Comparison of ENCODE assay signal across 1 cellular context in the genomic region with DNA sequence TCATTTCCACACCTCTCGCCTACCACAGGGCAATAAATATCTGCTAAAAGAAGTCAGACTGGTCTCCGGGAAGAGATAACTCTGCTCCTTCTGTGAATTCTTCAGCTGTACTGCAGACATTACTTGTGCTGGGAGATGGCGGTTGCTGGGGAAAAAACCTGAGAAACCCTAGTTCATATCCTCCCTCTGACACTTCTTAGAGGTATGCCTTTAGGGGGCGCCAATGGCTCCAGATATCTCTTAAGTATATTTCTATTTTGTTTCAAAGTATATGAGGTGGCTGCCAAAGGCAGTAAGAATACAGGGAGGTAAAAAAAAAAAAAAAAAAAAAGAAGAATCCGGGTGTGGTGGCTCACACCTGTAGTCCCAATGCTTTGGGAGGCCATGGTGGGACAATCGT.
TF ChIP-seq lines count a peak whose summit lies in the region.

No MANE protein-coding gene starts in this region.

TF ChIP-seq in GM12878, 131 proteins besides CTCF, POLR2A, EP300 and RAD21:
- TF ChIP-seq, protein P1, sequence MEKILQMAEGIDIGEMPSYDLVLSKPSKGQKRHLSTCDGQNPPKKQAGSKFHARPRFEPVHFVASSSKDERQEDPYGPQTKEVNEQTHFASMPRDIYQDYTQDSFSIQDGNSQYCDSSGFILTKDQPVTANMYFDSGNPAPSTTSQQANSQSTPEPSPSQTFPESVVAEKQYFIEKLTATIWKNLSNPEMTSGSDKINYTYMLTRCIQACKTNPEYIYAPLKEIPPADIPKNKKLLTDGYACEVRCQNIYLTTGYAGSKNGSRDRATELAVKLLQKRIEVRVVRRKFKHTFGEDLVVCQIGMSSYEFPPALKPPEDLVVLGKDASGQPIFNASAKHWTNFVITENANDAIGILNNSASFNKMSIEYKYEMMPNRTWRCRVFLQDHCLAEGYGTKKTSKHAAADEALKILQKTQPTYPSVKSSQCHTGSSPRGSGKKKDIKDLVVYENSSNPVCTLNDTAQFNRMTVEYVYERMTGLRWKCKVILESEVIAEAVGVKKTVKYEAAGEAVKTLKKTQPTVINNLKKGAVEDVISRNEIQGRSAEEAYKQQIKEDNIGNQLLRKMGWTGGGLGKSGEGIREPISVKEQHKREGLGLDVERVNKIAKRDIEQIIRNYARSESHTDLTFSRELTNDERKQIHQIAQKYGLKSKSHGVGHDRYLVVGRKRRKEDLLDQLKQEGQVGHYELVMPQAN (conservative IDR thresholded peaks at IDR 0.05): no peak
- TF ChIP-seq, protein P2, sequence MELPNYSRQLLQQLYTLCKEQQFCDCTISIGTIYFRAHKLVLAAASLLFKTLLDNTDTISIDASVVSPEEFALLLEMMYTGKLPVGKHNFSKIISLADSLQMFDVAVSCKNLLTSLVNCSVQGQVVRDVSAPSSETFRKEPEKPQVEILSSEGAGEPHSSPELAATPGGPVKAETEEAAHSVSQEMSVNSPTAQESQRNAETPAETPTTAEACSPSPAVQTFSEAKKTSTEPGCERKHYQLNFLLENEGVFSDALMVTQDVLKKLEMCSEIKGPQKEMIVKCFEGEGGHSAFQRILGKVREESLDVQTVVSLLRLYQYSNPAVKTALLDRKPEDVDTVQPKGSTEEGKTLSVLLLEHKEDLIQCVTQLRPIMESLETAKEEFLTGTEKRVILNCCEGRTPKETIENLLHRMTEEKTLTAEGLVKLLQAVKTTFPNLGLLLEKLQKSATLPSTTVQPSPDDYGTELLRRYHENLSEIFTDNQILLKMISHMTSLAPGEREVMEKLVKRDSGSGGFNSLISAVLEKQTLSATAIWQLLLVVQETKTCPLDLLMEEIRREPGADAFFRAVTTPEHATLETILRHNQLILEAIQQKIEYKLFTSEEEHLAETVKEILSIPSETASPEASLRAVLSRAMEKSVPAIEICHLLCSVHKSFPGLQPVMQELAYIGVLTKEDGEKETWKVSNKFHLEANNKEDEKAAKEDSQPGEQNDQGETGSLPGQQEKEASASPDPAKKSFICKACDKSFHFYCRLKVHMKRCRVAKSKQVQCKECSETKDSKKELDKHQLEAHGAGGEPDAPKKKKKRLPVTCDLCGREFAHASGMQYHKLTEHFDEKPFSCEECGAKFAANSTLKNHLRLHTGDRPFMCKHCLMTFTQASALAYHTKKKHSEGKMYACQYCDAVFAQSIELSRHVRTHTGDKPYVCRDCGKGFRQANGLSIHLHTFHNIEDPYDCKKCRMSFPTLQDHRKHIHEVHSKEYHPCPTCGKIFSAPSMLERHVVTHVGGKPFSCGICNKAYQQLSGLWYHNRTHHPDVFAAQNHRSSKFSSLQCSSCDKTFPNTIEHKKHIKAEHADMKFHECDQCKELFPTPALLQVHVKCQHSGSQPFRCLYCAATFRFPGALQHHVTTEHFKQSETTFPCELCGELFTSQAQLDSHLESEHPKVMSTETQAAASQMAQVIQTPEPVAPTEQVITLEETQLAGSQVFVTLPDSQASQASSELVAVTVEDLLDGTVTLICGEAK (IDR thresholded peaks at IDR 0.05; ENCODE audit: borderline replicate concordance): no peak
- no peak for TF ChIP-seq PAX8 (IDR thresholded peaks at IDR 0.05)
- TF ChIP-seq, protein P3, sequence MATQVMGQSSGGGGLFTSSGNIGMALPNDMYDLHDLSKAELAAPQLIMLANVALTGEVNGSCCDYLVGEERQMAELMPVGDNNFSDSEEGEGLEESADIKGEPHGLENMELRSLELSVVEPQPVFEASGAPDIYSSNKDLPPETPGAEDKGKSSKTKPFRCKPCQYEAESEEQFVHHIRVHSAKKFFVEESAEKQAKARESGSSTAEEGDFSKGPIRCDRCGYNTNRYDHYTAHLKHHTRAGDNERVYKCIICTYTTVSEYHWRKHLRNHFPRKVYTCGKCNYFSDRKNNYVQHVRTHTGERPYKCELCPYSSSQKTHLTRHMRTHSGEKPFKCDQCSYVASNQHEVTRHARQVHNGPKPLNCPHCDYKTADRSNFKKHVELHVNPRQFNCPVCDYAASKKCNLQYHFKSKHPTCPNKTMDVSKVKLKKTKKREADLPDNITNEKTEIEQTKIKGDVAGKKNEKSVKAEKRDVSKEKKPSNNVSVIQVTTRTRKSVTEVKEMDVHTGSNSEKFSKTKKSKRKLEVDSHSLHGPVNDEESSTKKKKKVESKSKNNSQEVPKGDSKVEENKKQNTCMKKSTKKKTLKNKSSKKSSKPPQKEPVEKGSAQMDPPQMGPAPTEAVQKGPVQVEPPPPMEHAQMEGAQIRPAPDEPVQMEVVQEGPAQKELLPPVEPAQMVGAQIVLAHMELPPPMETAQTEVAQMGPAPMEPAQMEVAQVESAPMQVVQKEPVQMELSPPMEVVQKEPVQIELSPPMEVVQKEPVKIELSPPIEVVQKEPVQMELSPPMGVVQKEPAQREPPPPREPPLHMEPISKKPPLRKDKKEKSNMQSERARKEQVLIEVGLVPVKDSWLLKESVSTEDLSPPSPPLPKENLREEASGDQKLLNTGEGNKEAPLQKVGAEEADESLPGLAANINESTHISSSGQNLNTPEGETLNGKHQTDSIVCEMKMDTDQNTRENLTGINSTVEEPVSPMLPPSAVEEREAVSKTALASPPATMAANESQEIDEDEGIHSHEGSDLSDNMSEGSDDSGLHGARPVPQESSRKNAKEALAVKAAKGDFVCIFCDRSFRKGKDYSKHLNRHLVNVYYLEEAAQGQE (IDR thresholded peaks at IDR 0.05; ENCODE audit: low read depth, low read length): no peak
- TF ChIP-seq, protein P4, sequence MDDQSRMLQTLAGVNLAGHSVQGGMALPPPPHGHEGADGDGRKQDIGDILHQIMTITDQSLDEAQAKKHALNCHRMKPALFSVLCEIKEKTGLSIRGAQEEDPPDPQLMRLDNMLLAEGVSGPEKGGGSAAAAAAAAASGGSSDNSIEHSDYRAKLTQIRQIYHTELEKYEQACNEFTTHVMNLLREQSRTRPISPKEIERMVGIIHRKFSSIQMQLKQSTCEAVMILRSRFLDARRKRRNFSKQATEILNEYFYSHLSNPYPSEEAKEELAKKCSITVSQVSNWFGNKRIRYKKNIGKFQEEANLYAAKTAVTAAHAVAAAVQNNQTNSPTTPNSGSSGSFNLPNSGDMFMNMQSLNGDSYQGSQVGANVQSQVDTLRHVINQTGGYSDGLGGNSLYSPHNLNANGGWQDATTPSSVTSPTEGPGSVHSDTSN (IDR thresholded peaks at IDR 0.05; ENCODE audit: insufficient replicate concordance, low read depth, low read length): no peak
- no peak for TF ChIP-seq HCFC1 (IDR thresholded peaks at IDR 0.05; ENCODE audit: low read length)
- TF ChIP-seq ESRRA (IDR thresholded peaks at IDR 0.05; ENCODE audit: low read length): no peak
- TF ChIP-seq, protein P5, sequence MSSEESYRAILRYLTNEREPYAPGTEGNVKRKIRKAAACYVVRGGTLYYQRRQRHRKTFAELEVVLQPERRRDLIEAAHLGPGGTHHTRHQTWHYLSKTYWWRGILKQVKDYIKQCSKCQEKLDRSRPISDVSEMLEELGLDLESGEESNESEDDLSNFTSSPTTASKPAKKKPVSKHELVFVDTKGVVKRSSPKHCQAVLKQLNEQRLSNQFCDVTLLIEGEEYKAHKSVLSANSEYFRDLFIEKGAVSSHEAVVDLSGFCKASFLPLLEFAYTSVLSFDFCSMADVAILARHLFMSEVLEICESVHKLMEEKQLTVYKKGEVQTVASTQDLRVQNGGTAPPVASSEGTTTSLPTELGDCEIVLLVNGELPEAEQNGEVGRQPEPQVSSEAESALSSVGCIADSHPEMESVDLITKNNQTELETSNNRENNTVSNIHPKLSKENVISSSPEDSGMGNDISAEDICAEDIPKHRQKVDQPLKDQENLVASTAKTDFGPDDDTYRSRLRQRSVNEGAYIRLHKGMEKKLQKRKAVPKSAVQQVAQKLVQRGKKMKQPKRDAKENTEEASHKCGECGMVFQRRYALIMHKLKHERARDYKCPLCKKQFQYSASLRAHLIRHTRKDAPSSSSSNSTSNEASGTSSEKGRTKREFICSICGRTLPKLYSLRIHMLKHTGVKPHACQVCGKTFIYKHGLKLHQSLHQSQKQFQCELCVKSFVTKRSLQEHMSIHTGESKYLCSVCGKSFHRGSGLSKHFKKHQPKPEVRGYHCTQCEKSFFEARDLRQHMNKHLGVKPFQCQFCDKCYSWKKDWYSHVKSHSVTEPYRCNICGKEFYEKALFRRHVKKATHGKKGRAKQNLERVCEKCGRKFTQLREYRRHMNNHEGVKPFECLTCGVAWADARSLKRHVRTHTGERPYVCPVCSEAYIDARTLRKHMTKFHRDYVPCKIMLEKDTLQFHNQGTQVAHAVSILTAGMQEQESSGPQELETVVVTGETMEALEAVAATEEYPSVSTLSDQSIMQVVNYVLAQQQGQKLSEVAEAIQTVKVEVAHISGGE (CRISPR knock-in tag; IDR thresholded peaks at IDR 0.05): no peak
- TF ChIP-seq GABPA (IDR thresholded peaks at IDR 0.05; ENCODE audit: low read depth): no peak
- TF ChIP-seq, protein P6, sequence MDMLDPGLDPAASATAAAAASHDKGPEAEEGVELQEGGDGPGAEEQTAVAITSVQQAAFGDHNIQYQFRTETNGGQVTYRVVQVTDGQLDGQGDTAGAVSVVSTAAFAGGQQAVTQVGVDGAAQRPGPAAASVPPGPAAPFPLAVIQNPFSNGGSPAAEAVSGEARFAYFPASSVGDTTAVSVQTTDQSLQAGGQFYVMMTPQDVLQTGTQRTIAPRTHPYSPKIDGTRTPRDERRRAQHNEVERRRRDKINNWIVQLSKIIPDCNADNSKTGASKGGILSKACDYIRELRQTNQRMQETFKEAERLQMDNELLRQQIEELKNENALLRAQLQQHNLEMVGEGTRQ (IDR thresholded peaks at IDR 0.05; ENCODE audit: borderline replicate concordance, low read depth, low read length): no peak
- no peak for TF ChIP-seq NR2F1 (conservative IDR thresholded peaks at IDR 0.05)
- TF ChIP-seq, protein P7, sequence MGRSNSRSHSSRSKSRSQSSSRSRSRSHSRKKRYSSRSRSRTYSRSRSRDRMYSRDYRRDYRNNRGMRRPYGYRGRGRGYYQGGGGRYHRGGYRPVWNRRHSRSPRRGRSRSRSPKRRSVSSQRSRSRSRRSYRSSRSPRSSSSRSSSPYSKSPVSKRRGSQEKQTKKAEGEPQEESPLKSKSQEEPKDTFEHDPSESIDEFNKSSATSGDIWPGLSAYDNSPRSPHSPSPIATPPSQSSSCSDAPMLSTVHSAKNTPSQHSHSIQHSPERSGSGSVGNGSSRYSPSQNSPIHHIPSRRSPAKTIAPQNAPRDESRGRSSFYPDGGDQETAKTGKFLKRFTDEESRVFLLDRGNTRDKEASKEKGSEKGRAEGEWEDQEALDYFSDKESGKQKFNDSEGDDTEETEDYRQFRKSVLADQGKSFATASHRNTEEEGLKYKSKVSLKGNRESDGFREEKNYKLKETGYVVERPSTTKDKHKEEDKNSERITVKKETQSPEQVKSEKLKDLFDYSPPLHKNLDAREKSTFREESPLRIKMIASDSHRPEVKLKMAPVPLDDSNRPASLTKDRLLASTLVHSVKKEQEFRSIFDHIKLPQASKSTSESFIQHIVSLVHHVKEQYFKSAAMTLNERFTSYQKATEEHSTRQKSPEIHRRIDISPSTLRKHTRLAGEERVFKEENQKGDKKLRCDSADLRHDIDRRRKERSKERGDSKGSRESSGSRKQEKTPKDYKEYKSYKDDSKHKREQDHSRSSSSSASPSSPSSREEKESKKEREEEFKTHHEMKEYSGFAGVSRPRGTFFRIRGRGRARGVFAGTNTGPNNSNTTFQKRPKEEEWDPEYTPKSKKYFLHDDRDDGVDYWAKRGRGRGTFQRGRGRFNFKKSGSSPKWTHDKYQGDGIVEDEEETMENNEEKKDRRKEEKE (IDR thresholded peaks at IDR 0.05): no peak
- no peak for TF ChIP-seq NR2C1 (IDR thresholded peaks at IDR 0.05)
- TF ChIP-seq, protein P8, sequence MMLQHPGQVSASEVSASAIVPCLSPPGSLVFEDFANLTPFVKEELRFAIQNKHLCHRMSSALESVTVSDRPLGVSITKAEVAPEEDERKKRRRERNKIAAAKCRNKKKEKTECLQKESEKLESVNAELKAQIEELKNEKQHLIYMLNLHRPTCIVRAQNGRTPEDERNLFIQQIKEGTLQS (IDR thresholded peaks at IDR 0.05; ENCODE audit: borderline replicate concordance, extremely low read depth, low read depth, low read length): no peak
- no peak for TF ChIP-seq STAT3 (IDR thresholded peaks at IDR 0.05; ENCODE audit: low read depth, low read length)
- TF ChIP-seq, protein P9, sequence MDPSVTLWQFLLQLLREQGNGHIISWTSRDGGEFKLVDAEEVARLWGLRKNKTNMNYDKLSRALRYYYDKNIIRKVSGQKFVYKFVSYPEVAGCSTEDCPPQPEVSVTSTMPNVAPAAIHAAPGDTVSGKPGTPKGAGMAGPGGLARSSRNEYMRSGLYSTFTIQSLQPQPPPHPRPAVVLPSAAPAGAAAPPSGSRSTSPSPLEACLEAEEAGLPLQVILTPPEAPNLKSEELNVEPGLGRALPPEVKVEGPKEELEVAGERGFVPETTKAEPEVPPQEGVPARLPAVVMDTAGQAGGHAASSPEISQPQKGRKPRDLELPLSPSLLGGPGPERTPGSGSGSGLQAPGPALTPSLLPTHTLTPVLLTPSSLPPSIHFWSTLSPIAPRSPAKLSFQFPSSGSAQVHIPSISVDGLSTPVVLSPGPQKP (IDR thresholded peaks at IDR 0.05; ENCODE audit: low read depth, low read length): no peak
- TF ChIP-seq, protein P10, sequence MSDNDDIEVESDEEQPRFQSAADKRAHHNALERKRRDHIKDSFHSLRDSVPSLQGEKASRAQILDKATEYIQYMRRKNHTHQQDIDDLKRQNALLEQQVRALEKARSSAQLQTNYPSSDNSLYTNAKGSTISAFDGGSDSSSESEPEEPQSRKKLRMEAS (IDR thresholded peaks at IDR 0.05; ENCODE audit: low read depth, low read length): no peak
- TF ChIP-seq, protein P11, sequence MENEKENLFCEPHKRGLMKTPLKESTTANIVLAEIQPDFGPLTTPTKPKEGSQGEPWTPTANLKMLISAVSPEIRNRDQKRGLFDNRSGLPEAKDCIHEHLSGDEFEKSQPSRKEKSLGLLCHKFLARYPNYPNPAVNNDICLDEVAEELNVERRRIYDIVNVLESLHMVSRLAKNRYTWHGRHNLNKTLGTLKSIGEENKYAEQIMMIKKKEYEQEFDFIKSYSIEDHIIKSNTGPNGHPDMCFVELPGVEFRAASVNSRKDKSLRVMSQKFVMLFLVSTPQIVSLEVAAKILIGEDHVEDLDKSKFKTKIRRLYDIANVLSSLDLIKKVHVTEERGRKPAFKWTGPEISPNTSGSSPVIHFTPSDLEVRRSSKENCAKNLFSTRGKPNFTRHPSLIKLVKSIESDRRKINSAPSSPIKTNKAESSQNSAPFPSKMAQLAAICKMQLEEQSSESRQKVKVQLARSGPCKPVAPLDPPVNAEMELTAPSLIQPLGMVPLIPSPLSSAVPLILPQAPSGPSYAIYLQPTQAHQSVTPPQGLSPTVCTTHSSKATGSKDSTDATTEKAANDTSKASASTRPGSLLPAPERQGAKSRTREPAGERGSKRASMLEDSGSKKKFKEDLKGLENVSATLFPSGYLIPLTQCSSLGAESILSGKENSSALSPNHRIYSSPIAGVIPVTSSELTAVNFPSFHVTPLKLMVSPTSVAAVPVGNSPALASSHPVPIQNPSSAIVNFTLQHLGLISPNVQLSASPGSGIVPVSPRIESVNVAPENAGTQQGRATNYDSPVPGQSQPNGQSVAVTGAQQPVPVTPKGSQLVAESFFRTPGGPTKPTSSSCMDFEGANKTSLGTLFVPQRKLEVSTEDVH (IDR thresholded peaks at IDR 0.05; ENCODE audit: low read depth, partially characterized antibody): no peak
